2 cellular contexts compared by ENCODE assay signal in the genomic region with DNA sequence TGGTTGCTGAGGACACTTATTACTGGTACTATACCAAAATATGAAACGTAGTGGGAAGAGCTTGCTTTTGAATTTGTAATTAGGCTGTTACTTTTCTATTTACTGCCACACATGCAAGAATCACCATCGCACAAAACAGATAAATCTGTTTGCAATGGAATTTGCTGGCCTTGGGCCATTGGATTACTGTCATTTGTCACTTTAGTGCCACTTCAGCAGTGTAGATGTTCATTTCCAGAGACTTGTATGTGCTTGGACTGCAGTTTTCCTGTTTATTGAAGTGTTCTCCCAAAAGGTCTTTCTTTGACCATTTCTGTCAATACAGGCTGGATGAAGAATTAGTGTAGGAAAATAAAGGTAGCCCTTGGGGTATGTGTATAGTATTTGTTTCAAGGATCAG.
A peak's percentile ranks its signal among the peaks of the same experiment; 100 is the strongest.
TF ChIP-seq lines count a peak whose summit lies in the region.

No MANE protein-coding gene starts in this region.

TF ChIP-seq in GM23338, 12 proteins besides CTCF, POLR2A, EP300 and RAD21 (continues in another document):
- no peak for TF ChIP-seq STAT1 (IDR thresholded peaks at IDR 0.05; ENCODE audit: unreplicated experiment)
- no peak for TF ChIP-seq JUNB (IDR thresholded peaks at IDR 0.05; ENCODE audit: unreplicated experiment)
- no peak for TF ChIP-seq NANOG (IDR thresholded peaks at IDR 0.05; ENCODE audit: borderline replicate concordance)
- no peak for TF ChIP-seq POLR2AphosphoS5 (IDR thresholded peaks at IDR 0.05; ENCODE audit: low read depth)
- no peak for TF ChIP-seq ZNF114 (CRISPR knock-in tag; IDR thresholded peaks at IDR 0.05)
- no peak for TF ChIP-seq CREB1 (CRISPR knock-in tag; IDR thresholded peaks at IDR 0.05; ENCODE audit: low read depth)
- TF ChIP-seq, protein P1, sequence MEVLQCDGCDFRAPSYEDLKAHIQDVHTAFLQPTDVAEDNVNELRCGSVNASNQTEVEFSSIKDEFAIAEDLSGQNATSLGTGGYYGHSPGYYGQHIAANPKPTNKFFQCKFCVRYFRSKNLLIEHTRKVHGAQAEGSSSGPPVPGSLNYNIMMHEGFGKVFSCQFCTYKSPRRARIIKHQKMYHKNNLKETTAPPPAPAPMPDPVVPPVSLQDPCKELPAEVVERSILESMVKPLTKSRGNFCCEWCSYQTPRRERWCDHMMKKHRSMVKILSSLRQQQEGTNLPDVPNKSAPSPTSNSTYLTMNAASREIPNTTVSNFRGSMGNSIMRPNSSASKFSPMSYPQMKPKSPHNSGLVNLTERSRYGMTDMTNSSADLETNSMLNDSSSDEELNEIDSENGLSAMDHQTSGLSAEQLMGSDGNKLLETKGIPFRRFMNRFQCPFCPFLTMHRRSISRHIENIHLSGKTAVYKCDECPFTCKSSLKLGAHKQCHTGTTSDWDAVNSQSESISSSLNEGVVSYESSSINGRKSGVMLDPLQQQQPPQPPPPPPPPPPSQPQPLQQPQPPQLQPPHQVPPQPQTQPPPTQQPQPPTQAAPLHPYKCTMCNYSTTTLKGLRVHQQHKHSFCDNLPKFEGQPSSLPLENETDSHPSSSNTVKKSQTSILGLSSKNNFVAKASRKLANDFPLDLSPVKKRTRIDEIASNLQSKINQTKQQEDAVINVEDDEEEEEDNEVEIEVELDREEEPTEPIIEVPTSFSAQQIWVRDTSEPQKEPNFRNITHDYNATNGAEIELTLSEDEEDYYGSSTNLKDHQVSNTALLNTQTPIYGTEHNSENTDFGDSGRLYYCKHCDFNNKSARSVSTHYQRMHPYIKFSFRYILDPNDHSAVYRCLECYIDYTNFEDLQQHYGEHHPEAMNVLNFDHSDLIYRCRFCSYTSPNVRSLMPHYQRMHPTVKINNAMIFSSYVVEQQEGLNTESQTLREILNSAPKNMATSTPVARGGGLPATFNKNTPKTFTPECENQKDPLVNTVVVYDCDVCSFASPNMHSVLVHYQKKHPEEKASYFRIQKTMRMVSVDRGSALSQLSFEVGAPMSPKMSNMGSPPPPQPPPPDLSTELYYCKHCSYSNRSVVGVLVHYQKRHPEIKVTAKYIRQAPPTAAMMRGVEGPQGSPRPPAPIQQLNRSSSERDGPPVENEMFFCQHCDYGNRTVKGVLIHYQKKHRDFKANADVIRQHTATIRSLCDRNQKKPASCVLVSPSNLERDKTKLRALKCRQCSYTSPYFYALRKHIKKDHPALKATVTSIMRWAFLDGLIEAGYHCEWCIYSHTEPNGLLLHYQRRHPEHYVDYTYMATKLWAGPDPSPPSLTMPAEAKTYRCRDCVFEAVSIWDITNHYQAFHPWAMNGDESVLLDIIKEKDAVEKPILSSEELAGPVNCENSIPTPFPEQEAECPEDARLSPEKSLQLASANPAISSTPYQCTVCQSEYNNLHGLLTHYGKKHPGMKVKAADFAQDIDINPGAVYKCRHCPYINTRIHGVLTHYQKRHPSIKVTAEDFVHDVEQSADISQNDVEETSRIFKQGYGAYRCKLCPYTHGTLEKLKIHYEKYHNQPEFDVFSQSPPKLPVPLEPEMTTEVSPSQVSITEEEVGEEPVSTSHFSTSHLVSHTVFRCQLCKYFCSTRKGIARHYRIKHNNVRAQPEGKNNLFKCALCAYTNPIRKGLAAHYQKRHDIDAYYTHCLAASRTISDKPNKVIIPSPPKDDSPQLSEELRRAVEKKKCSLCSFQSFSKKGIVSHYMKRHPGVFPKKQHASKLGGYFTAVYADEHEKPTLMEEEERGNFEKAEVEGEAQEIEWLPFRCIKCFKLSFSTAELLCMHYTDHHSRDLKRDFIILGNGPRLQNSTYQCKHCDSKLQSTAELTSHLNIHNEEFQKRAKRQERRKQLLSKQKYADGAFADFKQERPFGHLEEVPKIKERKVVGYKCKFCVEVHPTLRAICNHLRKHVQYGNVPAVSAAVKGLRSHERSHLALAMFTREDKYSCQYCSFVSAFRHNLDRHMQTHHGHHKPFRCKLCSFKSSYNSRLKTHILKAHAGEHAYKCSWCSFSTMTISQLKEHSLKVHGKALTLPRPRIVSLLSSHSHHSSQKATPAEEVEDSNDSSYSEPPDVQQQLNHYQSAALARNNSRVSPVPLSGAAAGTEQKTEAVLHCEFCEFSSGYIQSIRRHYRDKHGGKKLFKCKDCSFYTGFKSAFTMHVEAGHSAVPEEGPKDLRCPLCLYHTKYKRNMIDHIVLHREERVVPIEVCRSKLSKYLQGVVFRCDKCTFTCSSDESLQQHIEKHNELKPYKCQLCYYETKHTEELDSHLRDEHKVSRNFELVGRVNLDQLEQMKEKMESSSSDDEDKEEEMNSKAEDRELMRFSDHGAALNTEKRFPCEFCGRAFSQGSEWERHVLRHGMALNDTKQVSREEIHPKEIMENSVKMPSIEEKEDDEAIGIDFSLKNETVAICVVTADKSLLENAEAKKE (CRISPR knock-in tag; IDR thresholded peaks at IDR 0.05) = no peak
- TF ChIP-seq, protein P2, sequence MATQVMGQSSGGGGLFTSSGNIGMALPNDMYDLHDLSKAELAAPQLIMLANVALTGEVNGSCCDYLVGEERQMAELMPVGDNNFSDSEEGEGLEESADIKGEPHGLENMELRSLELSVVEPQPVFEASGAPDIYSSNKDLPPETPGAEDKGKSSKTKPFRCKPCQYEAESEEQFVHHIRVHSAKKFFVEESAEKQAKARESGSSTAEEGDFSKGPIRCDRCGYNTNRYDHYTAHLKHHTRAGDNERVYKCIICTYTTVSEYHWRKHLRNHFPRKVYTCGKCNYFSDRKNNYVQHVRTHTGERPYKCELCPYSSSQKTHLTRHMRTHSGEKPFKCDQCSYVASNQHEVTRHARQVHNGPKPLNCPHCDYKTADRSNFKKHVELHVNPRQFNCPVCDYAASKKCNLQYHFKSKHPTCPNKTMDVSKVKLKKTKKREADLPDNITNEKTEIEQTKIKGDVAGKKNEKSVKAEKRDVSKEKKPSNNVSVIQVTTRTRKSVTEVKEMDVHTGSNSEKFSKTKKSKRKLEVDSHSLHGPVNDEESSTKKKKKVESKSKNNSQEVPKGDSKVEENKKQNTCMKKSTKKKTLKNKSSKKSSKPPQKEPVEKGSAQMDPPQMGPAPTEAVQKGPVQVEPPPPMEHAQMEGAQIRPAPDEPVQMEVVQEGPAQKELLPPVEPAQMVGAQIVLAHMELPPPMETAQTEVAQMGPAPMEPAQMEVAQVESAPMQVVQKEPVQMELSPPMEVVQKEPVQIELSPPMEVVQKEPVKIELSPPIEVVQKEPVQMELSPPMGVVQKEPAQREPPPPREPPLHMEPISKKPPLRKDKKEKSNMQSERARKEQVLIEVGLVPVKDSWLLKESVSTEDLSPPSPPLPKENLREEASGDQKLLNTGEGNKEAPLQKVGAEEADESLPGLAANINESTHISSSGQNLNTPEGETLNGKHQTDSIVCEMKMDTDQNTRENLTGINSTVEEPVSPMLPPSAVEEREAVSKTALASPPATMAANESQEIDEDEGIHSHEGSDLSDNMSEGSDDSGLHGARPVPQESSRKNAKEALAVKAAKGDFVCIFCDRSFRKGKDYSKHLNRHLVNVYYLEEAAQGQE (IDR thresholded peaks at IDR 0.05; ENCODE audit: unreplicated experiment) = no peak
- TF ChIP-seq EZH2 (IDR thresholded peaks at IDR 0.05; ENCODE audit: low read depth, unreplicated experiment) = no peak
- TF ChIP-seq, protein P3, sequence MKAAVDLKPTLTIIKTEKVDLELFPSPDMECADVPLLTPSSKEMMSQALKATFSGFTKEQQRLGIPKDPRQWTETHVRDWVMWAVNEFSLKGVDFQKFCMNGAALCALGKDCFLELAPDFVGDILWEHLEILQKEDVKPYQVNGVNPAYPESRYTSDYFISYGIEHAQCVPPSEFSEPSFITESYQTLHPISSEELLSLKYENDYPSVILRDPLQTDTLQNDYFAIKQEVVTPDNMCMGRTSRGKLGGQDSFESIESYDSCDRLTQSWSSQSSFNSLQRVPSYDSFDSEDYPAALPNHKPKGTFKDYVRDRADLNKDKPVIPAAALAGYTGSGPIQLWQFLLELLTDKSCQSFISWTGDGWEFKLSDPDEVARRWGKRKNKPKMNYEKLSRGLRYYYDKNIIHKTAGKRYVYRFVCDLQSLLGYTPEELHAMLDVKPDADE (IDR thresholded peaks at IDR 0.05) = no peak

TF ChIP-seq in GM12878, 131 proteins besides CTCF, POLR2A, EP300 and RAD21:
- TF ChIP-seq, protein P4, sequence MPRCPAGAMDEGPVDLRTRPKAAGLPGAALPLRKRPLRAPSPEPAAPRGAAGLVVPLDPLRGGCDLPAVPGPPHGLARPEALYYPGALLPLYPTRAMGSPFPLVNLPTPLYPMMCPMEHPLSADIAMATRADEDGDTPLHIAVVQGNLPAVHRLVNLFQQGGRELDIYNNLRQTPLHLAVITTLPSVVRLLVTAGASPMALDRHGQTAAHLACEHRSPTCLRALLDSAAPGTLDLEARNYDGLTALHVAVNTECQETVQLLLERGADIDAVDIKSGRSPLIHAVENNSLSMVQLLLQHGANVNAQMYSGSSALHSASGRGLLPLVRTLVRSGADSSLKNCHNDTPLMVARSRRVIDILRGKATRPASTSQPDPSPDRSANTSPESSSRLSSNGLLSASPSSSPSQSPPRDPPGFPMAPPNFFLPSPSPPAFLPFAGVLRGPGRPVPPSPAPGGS (IDR thresholded peaks at IDR 0.05; ENCODE audit: borderline replicate concordance, insufficient read depth, low read depth, low read length, poor library complexity, severe bottlenecking) = peak; percentile 43
- TF ChIP-seq POU2F2 (IDR thresholded peaks at IDR 0.05; ENCODE audit: borderline replicate concordance, low read depth, low read length) (no peak), IKZF2 (IDR thresholded peaks at IDR 0.05) (no peak)
TF ChIP-seq in GM12878: peak in this region for 1.
